ENCODE assay signal across 20 cellular contexts in genomic region chr9:90459321-90459720, GRCh38.
DNase-seq lines count a peak whose midpoint lies in the region; ATAC-seq, FAIRE-seq and TF ChIP-seq lines count a peak whose summit lies in the region.
"Had no signal": no experiment of that assay in that cellular context is flagged by ENCODE, and none has a peak within 500 bp of the region (broad histone marks: within the 10 kb centered on the region; RNA-seq: fewer than 3 reads in every experiment).

No MANE protein-coding gene starts in this region.

- H3K4me3 Mint-ChIP-seq in stimulated activated effector memory CD8-positive, alpha-beta T cell treated with anti-CD3 and anti-CD28 coated beads, Interleukin-12 subunit alpha, Interleukin-12 subunit beta, amount 100 ng/mL, for 72 hours: no peak overlapping the region
- H3K4me3 Mint-ChIP-seq: activated naive CD8-positive, alpha-beta T cell; CD4-positive, alpha-beta T cell; nephron progenitor cell had no signal

- no peak overlapping the region for H3K27ac Mint-ChIP-seq in stimulated activated effector memory CD8-positive, alpha-beta T cell treated with anti-CD3 and anti-CD28 coated beads, Interleukin-12 subunit alpha, Interleukin-12 subunit beta, amount 100 ng/mL, for 72 hours
- H3K27ac Mint-ChIP-seq: activated naive CD8-positive, alpha-beta T cell; CD4-positive, alpha-beta T cell; nephron progenitor cell had no signal

- FAIRE-seq in D721Med (lab: Jason Lieb, UNC): no peak
- FAIRE-seq: HTR-8/SVneo, TTC549 had no signal

- ATAC-seq in GM19395 (IDR thresholded peaks at IDR 0.05; ENCODE audit: unreplicated experiment) (peak; percentile 77), HG02623 (IDR thresholded peaks at IDR 0.05; ENCODE audit: unreplicated experiment) (peak; percentile 83), HG03280 (IDR thresholded peaks at IDR 0.05; ENCODE audit: unreplicated experiment) (peak; percentile 75), left lobe of liver (no peak)
- ATAC-seq in stimulated activated effector memory CD8-positive, alpha-beta T cell treated with anti-CD3 and anti-CD28 coated beads, Interleukin-12 subunit alpha, Interleukin-12 subunit beta, amount 100 ng/mL, for 72 hours: no peak

- no peaks in the 10 kb centered on the region for H3K9me3 Mint-ChIP-seq in stimulated activated effector memory CD8-positive, alpha-beta T cell treated with anti-CD3 and anti-CD28 coated beads, Interleukin-12 subunit alpha, Interleukin-12 subunit beta, amount 100 ng/mL, for 72 hours
- H3K9me3 Mint-ChIP-seq: CD4-positive, alpha-beta T cell had no signal

- no peaks in the 10 kb centered on the region for H3K36me3 Mint-ChIP-seq in stimulated activated effector memory CD8-positive, alpha-beta T cell treated with anti-CD3 and anti-CD28 coated beads, Interleukin-12 subunit alpha, Interleukin-12 subunit beta, amount 100 ng/mL, for 72 hours
- H3K36me3 Mint-ChIP-seq: activated naive CD8-positive, alpha-beta T cell had no signal

- TF ChIP-seq CTCF in GM13977 (IDR thresholded peaks at IDR 0.05; ENCODE audit: extremely low read depth, insufficient read depth, missing control alignments): no peak
- no peak for TF ChIP-seq CTCF in D721Med (IDR thresholded peaks at IDR 0.05; ENCODE audit: insufficient read depth, missing control alignments)

- no peaks in the 10 kb centered on the region for H3K4me1 Mint-ChIP-seq in stimulated activated effector memory CD8-positive, alpha-beta T cell treated with anti-CD3 and anti-CD28 coated beads, Interleukin-12 subunit alpha, Interleukin-12 subunit beta, amount 100 ng/mL, for 72 hours

- DNase-seq in GM13977 (ENCODE audit: low spot score) (peak; percentile 28), retina (no peak), left lobe of liver (ENCODE audit: low spot score) (no peak), D721Med (ENCODE audit: insufficient read length, low spot score) (no peak)
- DNase-seq in stimulated activated effector memory CD8-positive, alpha-beta T cell treated with anti-CD3 and anti-CD28 coated beads, Interleukin-12 subunit alpha, Interleukin-12 subunit beta, amount 100 ng/mL, for 72 hours (ENCODE audit: low spot score in 2 of 2): no peak
- DNase-seq: activated CD4-positive, alpha-beta T cell treated with anti-CD3 and anti-CD28 coated beads, Interleukin-2, amount 50 U/mL, for 1 hour; activated T-cell treated with anti-CD3 and anti-CD28 coated beads for 4 hours; brain microvascular endothelial cell; CD4-positive, alpha-beta T cell; dermis blood vessel endothelial cell; mesenchymal stem cell; NCI-H2029 treated with DMSO at 0.1 percent for 48 hours; NCI-H526 treated with DMSO at 0.1 percent for 48 hours; nephron progenitor cell had no signal

- in situ Hi-C loops in GM13977 (cut with MboI; ENCODE audit: low pct_unique_long_range_greater_than_20kb, low sequenced_read_pairs, unreplicated experiment): no loop called here

Comparison
In these comparisons a context has a peak if more than half of its experiments do, and no peak if none do; other contexts are left out.
1. ATAC-seq: peak in GM19395 (single experiment), HG02623 (single experiment) and HG03280 (single experiment); none in stimulated activated effector memory CD8-positive, alpha-beta T cell treated with anti-CD3 and anti-CD28 coated beads, Interleukin-12 subunit alpha, Interleukin-12 subunit beta, amount 100 ng/mL, for 72 hours (single experiment) and left lobe of liver (single experiment).